9 cellular contexts compared by ENCODE assay signal in the genomic region with DNA sequence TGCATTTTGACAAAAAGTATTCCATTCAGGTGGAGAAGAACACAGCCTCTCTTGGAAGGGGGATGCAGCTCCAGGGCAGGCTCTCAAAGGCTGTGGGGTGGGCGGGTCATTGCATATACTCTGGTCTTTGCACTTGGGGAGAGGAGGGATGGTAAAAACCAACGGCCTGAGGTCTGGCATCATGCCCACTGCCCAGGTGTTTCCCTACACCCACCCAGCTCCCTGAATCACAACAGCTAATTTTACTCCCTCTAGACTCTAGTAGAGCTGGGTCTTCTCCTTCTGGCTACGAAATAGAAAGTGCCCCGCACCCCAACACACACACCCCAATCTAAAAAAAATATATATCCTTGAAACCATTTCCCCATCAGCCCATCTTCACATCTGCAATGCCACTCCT. TPM values are rescaled to one million over a fixed set of nuclear protein-coding genes. Genes with fewer than 3 reads are reported as not detected.
DNase-seq lines count a peak whose midpoint lies in the region; ATAC-seq, FAIRE-seq and TF ChIP-seq lines count a peak whose summit lies in the region.
"Had no signal": no experiment of that assay in that cellular context is flagged by ENCODE, and none has a peak within 500 bp of the region (broad histone marks: within the 10 kb centered on the region; RNA-seq: fewer than 3 reads in every experiment).

No MANE protein-coding gene starts in this region.

- intact Hi-C loops in activated CD4-positive, alpha-beta T cell treated with anti-CD3 and anti-CD28 coated beads for 36 hours (cut with DNase I, micrococcal nuclease): no loop called here

- H3K36me3 ChIP-seq in thoracic aorta (no peaks in the 10 kb centered on the region), small intestine (ENCODE audit: control insufficient read depth in 2 of 2, insufficient read depth in 2 of 2, low read length in 2 of 2) (no peaks in the 10 kb centered on the region)

- DNase-seq in activated CD4-positive, alpha-beta T cell treated with anti-CD3 and anti-CD28 coated beads for 36 hours: no peak
- no peak for DNase-seq in activated CD4-positive, alpha-beta T cell treated with anti-CD3 and anti-CD28 coated beads, Interleukin-2, amount 50 U/mL, for 1 hour
- DNase-seq in activated CD8-positive, alpha-beta T cell treated with anti-CD3 and anti-CD28 coated beads, Interleukin-2, amount 10 ng/mL, durations not matched to agents 7 days and 5 days: no peak
- DNase-seq in immature natural killer cell: no peak
- DNase-seq in thoracic aorta (ENCODE audit: low spot score): no peak
- no peak for DNase-seq in left lobe of liver (ENCODE audit: low spot score)
- DNase-seq in small intestine: no peak
- DNase-seq: occipital lobe had no signal

- no peak for ATAC-seq in activated CD4-positive, alpha-beta T cell treated with anti-CD3 and anti-CD28 coated beads for 36 hours
- no peak for ATAC-seq in activated CD8-positive, alpha-beta T cell treated with anti-CD3 and anti-CD28 coated beads, Interleukin-2, amount 10 ng/mL, durations not matched to agents 7 days and 5 days
- no peak for ATAC-seq in thoracic aorta (ENCODE audit: insufficient number of reproducible peaks, low FRiP score, low read depth)
- ATAC-seq in HG03196 (IDR thresholded peaks at IDR 0.05; ENCODE audit: unreplicated experiment): no peak
- no peak for ATAC-seq in left lobe of liver

- H3K27ac ChIP-seq in thoracic aorta: peak overlapping the region; percentile 80 to 90
- no peak overlapping the region for H3K27ac ChIP-seq in small intestine (ENCODE audit: low read depth in 1 of 2, low read length in 1 of 2)

- POLR2A ChIA-PET in activated CD4-positive, alpha-beta T cell treated with anti-CD3 and anti-CD28 coated beads for 36 hours (lab: Charles Lee): no interaction called here
- POLR2A ChIA-PET in activated CD8-positive, alpha-beta T cell treated with anti-CD3 and anti-CD28 coated beads, Interleukin-2, amount 10 ng/mL, durations not matched to agents 7 days and 5 days (lab: Charles Lee): no interaction called here

- WGBS in small intestine, 3 donors: 45 to 52% (median 46%) methylated on average over 4 of the region's 4 CpGs

- peaks cover 10% of the 10 kb centered on the region for H3K4me1 Mint-ChIP-seq in activated CD4-positive, alpha-beta T cell treated with anti-CD3 and anti-CD28 coated beads for 36 hours
- peaks cover 16% of the 10 kb centered on the region for H3K4me1 Mint-ChIP-seq in activated CD8-positive, alpha-beta T cell treated with anti-CD3 and anti-CD28 coated beads, Interleukin-2, amount 10 ng/mL, durations not matched to agents 7 days and 5 days (ENCODE audit: low read depth)
- H3K4me1 Mint-ChIP-seq in immature natural killer cell: peaks cover 12 to 14% of the 10 kb centered on the region in 2 donors

- H3K4me3 Mint-ChIP-seq in activated CD4-positive, alpha-beta T cell treated with anti-CD3 and anti-CD28 coated beads for 36 hours: peak overlapping the region; percentile 33
- peak overlapping the region; percentile 58 for H3K4me3 Mint-ChIP-seq in activated CD8-positive, alpha-beta T cell treated with anti-CD3 and anti-CD28 coated beads, Interleukin-2, amount 10 ng/mL, durations not matched to agents 7 days and 5 days
- peak overlapping the region in 4 of 5 donors; percentile 12 to 40 (median 22) for H3K4me3 Mint-ChIP-seq in immature natural killer cell

- H3K27me3 ChIP-seq in thoracic aorta (replicated peaks; ENCODE audit: insufficient read depth) (no peaks in the 10 kb centered on the region), small intestine (ENCODE audit: control insufficient read depth in 2 of 2, insufficient read depth in 2 of 2, low read length in 2 of 2) (peaks cover 4 to 7% of the 10 kb centered on the region in 2 donors)

- no peaks in the 10 kb centered on the region for H3K36me3 Mint-ChIP-seq in activated CD4-positive, alpha-beta T cell treated with anti-CD3 and anti-CD28 coated beads for 36 hours (ENCODE audit: low read depth)
- H3K36me3 Mint-ChIP-seq in activated CD8-positive, alpha-beta T cell treated with anti-CD3 and anti-CD28 coated beads, Interleukin-2, amount 10 ng/mL, durations not matched to agents 7 days and 5 days (ENCODE audit: low read depth): no peaks in the 10 kb centered on the region
- no peaks in the 10 kb centered on the region for H3K36me3 Mint-ChIP-seq in immature natural killer cell

- peaks cover 44% of the 10 kb centered on the region for H3K27me3 Mint-ChIP-seq in activated CD4-positive, alpha-beta T cell treated with anti-CD3 and anti-CD28 coated beads for 36 hours
- H3K27me3 Mint-ChIP-seq in activated CD8-positive, alpha-beta T cell treated with anti-CD3 and anti-CD28 coated beads, Interleukin-2, amount 10 ng/mL, durations not matched to agents 7 days and 5 days (ENCODE audit: low read depth): peaks cover 50% of the 10 kb centered on the region
- H3K27me3 Mint-ChIP-seq in immature natural killer cell (ENCODE audit: low read depth in 3 of 3): peaks cover 5 to 38% (median 13%) of the 10 kb centered on the region in 3 donors

- no peaks in the 10 kb centered on the region for H3K9me3 ChIP-seq in thoracic aorta
- H3K9me3 ChIP-seq in small intestine (ENCODE audit: control insufficient read depth, low read depth): no peaks in the 10 kb centered on the region

- H3K9me3 Mint-ChIP-seq in activated CD4-positive, alpha-beta T cell treated with anti-CD3 and anti-CD28 coated beads for 36 hours (ENCODE audit: low read depth): no peaks in the 10 kb centered on the region
- no peaks in the 10 kb centered on the region for H3K9me3 Mint-ChIP-seq in activated CD8-positive, alpha-beta T cell treated with anti-CD3 and anti-CD28 coated beads, Interleukin-2, amount 10 ng/mL, durations not matched to agents 7 days and 5 days (ENCODE audit: insufficient read depth)
- no peaks in the 10 kb centered on the region for H3K9me3 Mint-ChIP-seq in immature natural killer cell

- CTCF ChIA-PET in activated CD4-positive, alpha-beta T cell treated with anti-CD3 and anti-CD28 coated beads for 36 hours (lab: Charles Lee): interaction anchor here (0.8 kb wide), 1 partner anchor 358 kb away, joined by 3 read pairs; no protein-coding TSS in a partner anchor
- CTCF ChIA-PET in activated CD8-positive, alpha-beta T cell treated with anti-CD3 and anti-CD28 coated beads, Interleukin-2, amount 10 ng/mL, durations not matched to agents 7 days and 5 days (lab: Charles Lee): interaction anchor here (1.0 kb wide), 1 partner anchor 26 kb away, joined by 3 read pairs; no protein-coding TSS in a partner anchor

- H3K27ac Mint-ChIP-seq in activated CD4-positive, alpha-beta T cell treated with anti-CD3 and anti-CD28 coated beads for 36 hours: no peak overlapping the region
- H3K27ac Mint-ChIP-seq in activated CD8-positive, alpha-beta T cell treated with anti-CD3 and anti-CD28 coated beads, Interleukin-2, amount 10 ng/mL, durations not matched to agents 7 days and 5 days: no peak overlapping the region
- no peak overlapping the region for H3K27ac Mint-ChIP-seq in immature natural killer cell

- no peak for FAIRE-seq in small intestine (lab: Jason Lieb, UNC)

- H3K4me1 ChIP-seq in thoracic aorta (ENCODE audit: control insufficient read depth in 1 of 2, low read depth in 2 of 2): peaks cover 5 to 39% of the 10 kb centered on the region in 2 donors
- H3K4me1 ChIP-seq in small intestine (ENCODE audit: control insufficient read depth in 2 of 2, insufficient read depth in 1 of 2, low read depth in 1 of 2, low read length in 1 of 2): peaks cover 4% of the 10 kb centered on the region in 2 donors

- no peak for TF ChIP-seq CTCF in thoracic aorta (IDR thresholded peaks at IDR 0.05)

- peak overlapping the region; percentile 80 for H3K4me3 ChIP-seq in thoracic aorta
- no peak overlapping the region for H3K4me3 ChIP-seq in small intestine (ENCODE audit: low read depth in 1 of 2, low read length in 2 of 2)

RNA-seq across cellular contexts. Expression of a gene that starts 1.0 kb away (rescaled TPM):
- total RNA-seq in activated CD4-positive, alpha-beta T cell treated with anti-CD3 and anti-CD28 coated beads for 36 hours: under 1 TPM in 1 of 2 experiments, not detected in 1; 0.07 TPM
- not detected for total RNA-seq in activated CD8-positive, alpha-beta T cell treated with anti-CD3 and anti-CD28 coated beads, Interleukin-2, amount 10 ng/mL, durations not matched to agents 7 days and 5 days
- polyA plus RNA-seq in immature natural killer cell: 1 to 10 TPM in 1 of 3 donors, under 1 TPM in 2; 0.36 to 3.7 (median 0.89) TPM
- 100 to 1,000 TPM; 483 to 563 TPM for total RNA-seq in thoracic aorta
- total RNA-seq in left lobe of liver: 144 TPM
- 10 to 100 TPM in 2 of 3 donors, 1 to 10 TPM in 1; 2.2 to 51.5 (median 16.5) TPM for polyA plus RNA-seq in small intestine

Comparison
In these comparisons a context has a peak if more than half of its experiments do, and no peak if none do; other contexts are left out.
1. H3K27ac ChIP-seq: peak in thoracic aorta (2 of 2); none in small intestine (0 of 2).
2. RNA of a gene that starts 1.0 kb away (total RNA-seq): 483 to 563 TPM in thoracic aorta and 144 TPM in left lobe of liver (single experiment); 0.07 TPM in activated CD4-positive, alpha-beta T cell treated with anti-CD3 and anti-CD28 coated beads for 36 hours and not detected in activated CD8-positive, alpha-beta T cell treated with anti-CD3 and anti-CD28 coated beads, Interleukin-2, amount 10 ng/mL, durations not matched to agents 7 days and 5 days; every median in the first group is over 100 times any median in the second.
3. Peak in every context shown above with its lines, with median percentiles within 50 percentile points of each other: H3K4me3 Mint-ChIP-seq.